26 cellular contexts compared by ENCODE assay signal in genomic region chr1:198411240-198411639, GRCh38.
"Had no signal": no experiment of that assay in that cellular context is flagged by ENCODE, and none has a peak within 500 bp of the region (broad histone marks: within the 10 kb centered on the region; RNA-seq: fewer than 3 reads in every experiment).

No MANE protein-coding gene starts in this region.

- H3K4me3 ChIP-seq: stomach, suprapubic skin, testis, thoracic aorta, thyroid gland, tibial artery, tibial nerve, transverse colon, upper lobe of left lung, upper lobe of right lung, uterus, vagina had no signal

- H3K36me3 ChIP-seq: stomach, suprapubic skin, thoracic aorta, thyroid gland, tibial artery, tibial nerve, transverse colon, upper lobe of left lung, upper lobe of right lung, uterus, vagina had no signal

- H3K27ac ChIP-seq: stomach, suprapubic skin, testis, thoracic aorta, thyroid gland, tibial artery, tibial nerve, transverse colon, upper lobe of left lung, upper lobe of right lung, uterus, vagina had no signal

- FAIRE-seq: urothelium cell line had no signal

- DNase-seq: stimulated activated CD4-positive, alpha-beta T cell treated with anti-CD3 and anti-CD28 coated beads, Interleukin-2, amount 100 ng/mL, for 48 hours; stimulated activated CD4-positive, alpha-beta T cell treated with anti-CD3 and anti-CD28 coated beads, Interleukin-4, amount 100 ng/mL, for 1 hour; stimulated activated CD4-positive, alpha-beta T cell treated with anti-CD3 and anti-CD28 coated beads, Interleukin-4, amount 100 ng/mL, for 24 hours; stimulated activated CD4-positive, alpha-beta T cell treated with anti-CD3 and anti-CD28 coated beads, Interleukin-4, amount 100 ng/mL, for 4 hours; stimulated activated CD8-positive, alpha-beta memory T cell treated with anti-CD3 and anti-CD28 coated beads, Interleukin-4, amount 100 ng/mL, for 48 hours; stimulated activated naive B cell treated with anti-CD40 and anti-IgM and Interleukin-4, amounts not matched to agents 10 μg/mL and 1 μg/mL and 100 μg/mL, for 72 hours; stimulated activated naive CD4-positive, alpha-beta T cell; stimulated activated naive CD4-positive, alpha-beta T cell treated with Interleukin-2 at 50 U/mL for 16 hours; stimulated activated naive CD8-positive, alpha-beta T cell treated with anti-CD3 and anti-CD28 coated beads, Interleukin-15, amount 100 ng/mL, for 72 hours; stimulated activated naive CD8-positive, alpha-beta T cell treated with anti-CD3 and anti-CD28 coated beads, Interleukin-15, Interleukin-2, amounts not matched to agents 100 U/mL and 50 U/mL, for 24 hours; stomach; substantia nigra; testis; thyroid gland; tibial artery; transverse colon; upper lobe of left lung; upper lobe of right lung; uterus had no signal

- H3K27me3 ChIP-seq: suprapubic skin, testis, thyroid gland, tibial artery, tibial nerve, transverse colon, upper lobe of left lung, upper lobe of right lung, uterus, vagina had no signal

- H3K4me1 ChIP-seq: stomach, suprapubic skin, testis, thyroid gland, tibial artery, tibial nerve, transverse colon, upper lobe of left lung, upper lobe of right lung, uterus, vagina had no signal

- ATAC-seq: stimulated activated effector memory CD8-positive, alpha-beta T cell treated with anti-CD3 and anti-CD28 coated beads, Interleukin-12 subunit alpha, Interleukin-12 subunit beta, amount 100 ng/mL, for 72 hours; stimulated activated memory B cell treated with anti-CD40 and anti-IgM and Interleukin-4, amounts not matched to agents 10 μg/mL and 1 μg/mL and 100 μg/mL, for 72 hours; stimulated activated naive B cell treated with anti-CD40 and anti-IgM and Interleukin-4, amounts not matched to agents 10 μg/mL and 1 μg/mL and 100 μg/mL, for 72 hours; stimulated activated naive CD8-positive, alpha-beta T cell treated with anti-CD3 and anti-CD28 coated beads, Interleukin-15, amount 100 ng/mL, for 72 hours; stimulated activated naive CD8-positive, alpha-beta T cell treated with anti-CD3 and anti-CD28 coated beads, Interleukin-15, Interleukin-2, amounts not matched to agents 100 U/mL and 50 U/mL, for 24 hours; upper lobe of right lung had no signal

- H3K9me3 ChIP-seq: stomach, suprapubic skin, testis, thoracic aorta, thyroid gland, tibial artery, tibial nerve, transverse colon, upper lobe of left lung, upper lobe of right lung, uterus, vagina had no signal
